In genomic region chr14:74111395-74112216, GRCh38 we compare ENCODE assay signal across 8 cellular contexts. TPM values are rescaled to one million over a fixed set of nuclear protein-coding genes. Genes with fewer than 3 reads are reported as not detected.
A peak's percentile ranks its signal among the peaks of the same experiment; 100 is the strongest.
DNase-seq lines count a peak whose midpoint lies in the region; ATAC-seq and TF ChIP-seq lines count a peak whose summit lies in the region.
"Not testable (repeated sequence)": the region's sequence is repeated elsewhere in the genome, so short reads cannot be mapped to it uniquely, and the experiment has no call there.

No MANE protein-coding gene starts in this region.

- H3K27me3 ChIP-seq in PC-3 (ENCODE audit: low read length); ascending aorta: not testable (repeated sequence)

- not testable (repeated sequence) for H3K9me3 ChIP-seq in PC-3 (ENCODE audit: low read length); ascending aorta

- H3K36me3 ChIP-seq in PC-3 (ENCODE audit: low read depth, low read length); ascending aorta: not testable (repeated sequence)

- not testable (repeated sequence) for H3F3A ChIP-seq in PC-3 (ENCODE audit: low read length, unreplicated experiment)

- H3K27ac ChIP-seq in PC-3 (ENCODE audit: low read length); ascending aorta: not testable (repeated sequence)

- ATAC-seq in PC-3 (peak; percentile 83), memory B cell (ENCODE audit: low read depth) (peak; percentile 59)
- peak; percentile 49 for ATAC-seq in stimulated activated naive CD8-positive, alpha-beta T cell treated with anti-CD3 and anti-CD28 coated beads, Interleukin-15, Interleukin-2, amounts not matched to agents 100 U/mL and 50 U/mL, for 24 hours

- H3K4me2 ChIP-seq in PC-3 (ENCODE audit: low read length): not testable (repeated sequence)

- TF ChIP-seq CTCF in PC-3 (conservative IDR thresholded peaks at IDR 0.05; ENCODE audit: low read depth, low read length) (peak; percentile 57), ascending aorta (IDR thresholded peaks at IDR 0.05) (peak in 2 of 3 experiments; percentile 41 to 64), foreskin fibroblast (IDR thresholded peaks at IDR 0.05; ENCODE audit: low read depth, low read length) (peak; percentile 43)

- POLR2A ChIA-PET in PC-3 (lab: Charles Lee; ENCODE audit: unreplicated experiment): not testable (repeated sequence)

- peak; percentile 7 for DNase-seq in CMK (ENCODE audit: low read depth)
- peak; percentile 43 for DNase-seq in H4 (ENCODE audit: low spot score)
- peak; percentile 48 for DNase-seq in NCI-H1436 (lab: John Stamatoyannopoulos, UW)
- DNase-seq in PC-3: peak; percentile 65
- not testable (repeated sequence) for DNase-seq in ascending aorta (ENCODE audit: low spot score in 2 of 2); stimulated activated naive CD8-positive, alpha-beta T cell treated with anti-CD3 and anti-CD28 coated beads, Interleukin-15, Interleukin-2, amounts not matched to agents 100 U/mL and 50 U/mL, for 24 hours
- peak; percentile 38 to 77 for DNase-seq in foreskin fibroblast
- DNase-seq in memory B cell (ENCODE audit: low spot score in 2 of 2): peak in 1 of 2 donors; percentile 18

- H3K27me3 Mint-ChIP-seq in memory B cell: not testable (repeated sequence)

- H3K4me3 Mint-ChIP-seq in memory B cell: not testable (repeated sequence)

- not testable (repeated sequence) for H3K79me2 ChIP-seq in PC-3 (ENCODE audit: low read length)

- H3K4me1 Mint-ChIP-seq in memory B cell: not testable (repeated sequence)

- BruUV-seq in PC-3 (replicated peaks; lab: Mats Ljungman, UMichigan): not testable (repeated sequence)

- H4K20me1 ChIP-seq in PC-3 (ENCODE audit: low read length): not testable (repeated sequence)

- not testable (repeated sequence) for H2AFZ ChIP-seq in PC-3 (ENCODE audit: low read length)

- H3K27ac Mint-ChIP-seq in memory B cell: not testable (repeated sequence)

- H3K9ac ChIP-seq in PC-3 (ENCODE audit: low read length): not testable (repeated sequence)

- H3K9me2 ChIP-seq in PC-3 (replicated peaks; ENCODE audit: low read length): not testable (repeated sequence)

- intact Hi-C loops in PC-3 (cut with micrococcal nuclease): loop anchor here (1.0 kb wide), 1 partner anchor 140 kb away; no protein-coding TSS in a partner anchor
- intact Hi-C loops in ascending aorta (cut with DNase I): loop anchor here (2.0 kb wide), 1 partner anchor 139 kb away; no protein-coding TSS in a partner anchor

- CTCF ChIA-PET in PC-3 (lab: Charles Lee): not testable (repeated sequence)

- not testable (repeated sequence) for H3K4me3 ChIP-seq in PC-3 (ENCODE audit: low read length); ascending aorta; foreskin fibroblast (ENCODE audit: low read depth in 1 of 2, low read length in 2 of 2)

- H3K9me3 Mint-ChIP-seq in memory B cell: not testable (repeated sequence)

- H3K36me3 Mint-ChIP-seq in memory B cell: peaks cover 17% of the 10 kb centered on the region

- H3K4me1 ChIP-seq in PC-3 (ENCODE audit: insufficient read depth, low read length); ascending aorta: not testable (repeated sequence)

RNA-seq across cellular contexts. Expression of gene LIN52, which starts 26.9 kb away (rescaled TPM):
- total RNA-seq in H4 (2014; rRNA removed; shearing (Covaris generic)): 13.0 TPM in 2 replicates
- total RNA-seq in PC-3 (2014; rRNA removed): 8.4 and 9.3 TPM in 2 replicates
- 1.1 TPM for total RNA-seq in ascending aorta

RNA-seq across cellular contexts. Expression of gene ALDH6A1, which starts 27.4 kb away (rescaled TPM):
- 13.3 and 15.1 TPM in 2 replicates for total RNA-seq in H4 (2014; rRNA removed; shearing (Covaris generic))
- total RNA-seq in PC-3 (2014; rRNA removed): 5.0 and 5.4 TPM in 2 replicates
- 4.9 TPM for total RNA-seq in ascending aorta
